In genomic region chr7:29563590-29564454, GRCh38 we compare ENCODE assay signal across 8 cellular contexts. TPM values are rescaled to one million over a fixed set of nuclear protein-coding genes. Genes with fewer than 3 reads are reported as not detected.
A peak's percentile ranks its signal among the peaks of the same experiment; 100 is the strongest.
DNase-seq lines count a peak whose midpoint lies in the region; TF ChIP-seq lines count a peak whose summit lies in the region.

Gene PRR15, plus strand, starts transcription at chr7:29563835. Its CDS starts 2,495 bp downstream, at chr7:29566330.

- peaks cover 14% of the 10 kb centered on the region for H3K4me1 ChIP-seq in CD4-positive, alpha-beta memory T cell (ENCODE audit: insufficient read depth, low read length)
- H3K4me1 ChIP-seq in osteoblast (ENCODE audit: insufficient read depth, low read length): peaks cover 20% of the 10 kb centered on the region

- no peak for TF ChIP-seq CTCF in osteoblast (IDR thresholded peaks at IDR 0.05; ENCODE audit: extremely low read depth, low read depth, low read length)

- H4K20me1 ChIP-seq in osteoblast (ENCODE audit: insufficient read depth, low read length): no peaks in the 10 kb centered on the region

- H3K4me3 Mint-ChIP-seq in CD4-positive, alpha-beta memory T cell: peak within 1 kb of the TSS in 7 of 8 donors; percentile 13 to 83 (median 49)
- peak within 1 kb of the TSS; percentile 62 for H3K4me3 Mint-ChIP-seq in activated CD4-positive, alpha-beta memory T cell treated with anti-CD3 and anti-CD28 coated beads, Interleukin-2, amount 10 ng/mL, durations not matched to agents 7 days and 5 days

- peaks cover 16% of the 10 kb centered on the region for H3K27me3 ChIP-seq in CD4-positive, alpha-beta memory T cell (ENCODE audit: insufficient read depth, low read length)
- H3K27me3 ChIP-seq in osteoblast (ENCODE audit: insufficient read depth, low read length): peaks cover 40% of the 10 kb centered on the region

- H3K36me3 ChIP-seq in CD4-positive, alpha-beta memory T cell (ENCODE audit: insufficient read depth, low read length): no peaks in the 10 kb centered on the region
- no peaks in the 10 kb centered on the region for H3K36me3 ChIP-seq in osteoblast (ENCODE audit: insufficient read depth, low read length)

- no peaks in the 10 kb centered on the region for H3K79me2 ChIP-seq in osteoblast (ENCODE audit: insufficient read depth, low read length)

- peak within 1 kb of the TSS; percentile 99 for H3K4me2 ChIP-seq in osteoblast (ENCODE audit: insufficient read depth, low read length)

- H3K27me3 Mint-ChIP-seq in CD4-positive, alpha-beta memory T cell: peaks cover 32 to 38% of the 10 kb centered on the region in 2 donors
- peaks cover 67% of the 10 kb centered on the region for H3K27me3 Mint-ChIP-seq in activated CD4-positive, alpha-beta memory T cell treated with anti-CD3 and anti-CD28 coated beads, Interleukin-2, amount 10 ng/mL, durations not matched to agents 7 days and 5 days

- intact Hi-C loops in CD4-positive, alpha-beta memory T cell (cut with micrococcal nuclease): no loop called here
- intact Hi-C loops in head of caudate nucleus (cut with DNase I): no loop called here

- no peaks in the 10 kb centered on the region for H3K9me3 ChIP-seq in CD4-positive, alpha-beta memory T cell (ENCODE audit: control insufficient read depth in 1 of 2, low read length in 2 of 2)
- no peaks in the 10 kb centered on the region for H3K9me3 ChIP-seq in osteoblast (ENCODE audit: low read depth, low read length)

- H2AFZ ChIP-seq in osteoblast (ENCODE audit: low read length): peak within 1 kb of the TSS; percentile 94

- peaks cover 0 to 5% (median 0%) of the 10 kb centered on the region in 8 donors for H3K9me3 Mint-ChIP-seq in CD4-positive, alpha-beta memory T cell
- H3K9me3 Mint-ChIP-seq in activated CD4-positive, alpha-beta memory T cell treated with anti-CD3 and anti-CD28 coated beads, Interleukin-2, amount 10 ng/mL, durations not matched to agents 7 days and 5 days: no peaks in the 10 kb centered on the region

- H3K36me3 Mint-ChIP-seq in CD4-positive, alpha-beta memory T cell: no peaks in the 10 kb centered on the region
- H3K36me3 Mint-ChIP-seq in activated CD4-positive, alpha-beta memory T cell treated with anti-CD3 and anti-CD28 coated beads, Interleukin-2, amount 10 ng/mL, durations not matched to agents 7 days and 5 days (ENCODE audit: low read depth): peaks cover 4% of the 10 kb centered on the region

- H3K27ac ChIP-seq in CD4-positive, alpha-beta memory T cell (ENCODE audit: low read depth, low read length): no peak within 1 kb of the TSS
- peak within 1 kb of the TSS; percentile 12 for H3K27ac ChIP-seq in osteoblast (ENCODE audit: low read depth, low read length)

- POLR2A ChIA-PET in CD4-positive, alpha-beta memory T cell (lab: Charles Lee; ENCODE audit: partially characterized antibody): no interaction called here
- POLR2A ChIA-PET in activated CD4-positive, alpha-beta memory T cell treated with anti-CD3 and anti-CD28 coated beads, Interleukin-2, amount 10 ng/mL, durations not matched to agents 7 days and 5 days (lab: Charles Lee): no interaction called here

- DNase-seq in CD4-positive, alpha-beta memory T cell: no peak
- DNase-seq in HuH-7.5 (ENCODE audit: low spot score): peak; percentile 88
- DNase-seq in activated CD4-positive, alpha-beta memory T cell treated with anti-CD3 and anti-CD28 coated beads, Interleukin-2, amount 10 ng/mL, durations not matched to agents 7 days and 5 days: no peak
- peak; percentile 43 to 91 (median 72) for DNase-seq in head of caudate nucleus
- DNase-seq in osteoblast (ENCODE audit: insufficient read length, low spot score, missing footprints): peak; percentile 76
- DNase-seq in NCI-H1930 (lab: John Stamatoyannopoulos, UW): no peak
- DNase-seq in OCI-M2 (lab: John Stamatoyannopoulos, UW; ENCODE audit: unreplicated experiment): no peak
- DNase-seq in UCSD-AML1 (lab: John Stamatoyannopoulos, UW; ENCODE audit: unreplicated experiment): no peak

- H3K27ac Mint-ChIP-seq in CD4-positive, alpha-beta memory T cell: no peak within 1 kb of the TSS
- no peak within 1 kb of the TSS for H3K27ac Mint-ChIP-seq in activated CD4-positive, alpha-beta memory T cell treated with anti-CD3 and anti-CD28 coated beads, Interleukin-2, amount 10 ng/mL, durations not matched to agents 7 days and 5 days

- peaks cover 3 to 28% (median 10%) of the 10 kb centered on the region in 4 donors for H3K4me1 Mint-ChIP-seq in CD4-positive, alpha-beta memory T cell
- H3K4me1 Mint-ChIP-seq in activated CD4-positive, alpha-beta memory T cell treated with anti-CD3 and anti-CD28 coated beads, Interleukin-2, amount 10 ng/mL, durations not matched to agents 7 days and 5 days: peaks cover 22% of the 10 kb centered on the region

- CTCF ChIA-PET in CD4-positive, alpha-beta memory T cell (lab: Charles Lee; ENCODE audit: partially characterized antibody): no interaction called here
- CTCF ChIA-PET in activated CD4-positive, alpha-beta memory T cell treated with anti-CD3 and anti-CD28 coated beads, Interleukin-2, amount 10 ng/mL, durations not matched to agents 7 days and 5 days (lab: Charles Lee): no interaction called here

- H3K4me3 ChIP-seq in CD4-positive, alpha-beta memory T cell (ENCODE audit: low read length in 2 of 2): no peak within 1 kb of the TSS
- peak within 1 kb of the TSS; percentile 78 for H3K4me3 ChIP-seq in osteoblast (ENCODE audit: insufficient read depth, low read length)

RNA-seq across cellular contexts. Expression of gene PRR15, which starts in this region (rescaled TPM):
- not detected for total RNA-seq in CD4-positive, alpha-beta memory T cell
- polyA plus RNA-seq in CD4-positive, alpha-beta memory T cell: not detected
- not detected for total RNA-seq in activated CD4-positive, alpha-beta memory T cell treated with anti-CD3 and anti-CD28 coated beads, Interleukin-2, amount 10 ng/mL, durations not matched to agents 7 days and 5 days
- total RNA-seq in osteoblast: 1.1 and 1.2 TPM in 2 replicates

Comparison
In these comparisons a context has a peak if more than half of its experiments do, and no peak if none do; other contexts are left out.
1. DNase-seq: peak in HuH-7.5 (single experiment), head of caudate nucleus (42 of 42) and osteoblast (single experiment); none in CD4-positive, alpha-beta memory T cell (0 of 5), activated CD4-positive, alpha-beta memory T cell treated with anti-CD3 and anti-CD28 coated beads, Interleukin-2, amount 10 ng/mL, durations not matched to agents 7 days and 5 days (single experiment), NCI-H1930 (0 of 2), OCI-M2 (single experiment) and UCSD-AML1 (single experiment).